Comparison of ENCODE assay signal across 8 cellular contexts in the genomic region with DNA sequence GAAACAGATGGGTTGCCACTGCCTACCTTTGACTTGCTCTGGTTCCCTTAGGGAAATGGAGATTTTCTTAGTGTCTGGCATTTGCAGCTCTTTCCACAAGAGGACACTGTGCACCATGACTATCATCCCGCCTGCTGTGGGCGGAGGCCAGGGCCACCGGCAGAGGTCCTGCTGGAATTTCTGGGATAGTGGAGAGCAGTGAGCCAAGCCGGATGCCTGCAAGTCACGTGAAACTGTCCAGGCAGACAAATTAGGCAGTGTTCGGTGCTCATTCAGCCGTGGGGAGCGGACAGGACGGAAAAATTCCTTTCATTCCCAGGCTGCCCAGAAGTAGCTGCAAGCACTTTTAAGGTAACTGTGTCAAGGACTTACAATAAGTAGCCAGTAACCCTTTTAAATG. TPM values are rescaled to one million over a fixed set of nuclear protein-coding genes. Genes with fewer than 3 reads are reported as not detected.
A peak's percentile ranks its signal among the peaks of the same experiment; 100 is the strongest.
DNase-seq lines count a peak whose midpoint lies in the region; ATAC-seq, FAIRE-seq and TF ChIP-seq lines count a peak whose summit lies in the region.

No MANE protein-coding gene starts in this region.

- H3K27ac Mint-ChIP-seq in CD4-positive, alpha-beta memory T cell, result no peak overlapping the region

- H3K36me3 Mint-ChIP-seq in CD4-positive, alpha-beta memory T cell, result no peaks in the 10 kb centered on the region

- no peaks in the 10 kb centered on the region for H3K4me1 ChIP-seq in Peyer's patch
- H3K4me1 ChIP-seq in esophagus muscularis mucosa, result peaks cover 0 to 21% (median 13%) of the 10 kb centered on the region in 4 donors
- no peaks in the 10 kb centered on the region for H3K4me1 ChIP-seq in CD4-positive, alpha-beta memory T cell (ENCODE audit: insufficient read depth, low read length)
- H3K4me1 ChIP-seq in HAP-1, result no peaks in the 10 kb centered on the region

- CTCF ChIA-PET in CD4-positive, alpha-beta memory T cell (lab: Charles Lee; ENCODE audit: partially characterized antibody), result no interaction called here

- POLR2A ChIA-PET in CD4-positive, alpha-beta memory T cell (lab: Charles Lee; ENCODE audit: partially characterized antibody), result no interaction called here

- TF ChIP-seq CTCF in Peyer's patch (IDR thresholded peaks at IDR 0.05) (peak in 5 of 6 experiments; percentile 18 to 67 (median 55)), esophagus muscularis mucosa (IDR thresholded peaks at IDR 0.05) (peak; percentile 87 to 92 (median 90))

- intact Hi-C loops in esophagus muscularis mucosa (cut with DNase I), result loop anchor here (2.0 to 5.0 kb wide), 3 partner anchors 79 to 330 kb away; a partner anchor contains a TSS
- intact Hi-C loops in CD4-positive, alpha-beta memory T cell (cut with micrococcal nuclease), result no loop called here

- whole genome bisulfite sequencing in esophagus muscularis mucosa, result 32% methylated on average over 3 of the region's 9 CpGs

- H3K4me3 ChIP-seq in Peyer's patch, result no peak overlapping the region
- H3K4me3 ChIP-seq in esophagus muscularis mucosa, result no peak overlapping the region
- H3K4me3 ChIP-seq in CD4-positive, alpha-beta memory T cell (ENCODE audit: low read length in 2 of 2), result no peak overlapping the region
- no peak overlapping the region for H3K4me3 ChIP-seq in HAP-1

- H3K36me3 ChIP-seq in Peyer's patch (no peaks in the 10 kb centered on the region), esophagus muscularis mucosa (no peaks in the 10 kb centered on the region), HAP-1 (replicated peaks) (no peaks in the 10 kb centered on the region)
- H3K36me3 ChIP-seq in CD4-positive, alpha-beta memory T cell (ENCODE audit: insufficient read depth, low read length), result no peaks in the 10 kb centered on the region

- H3K4me3 Mint-ChIP-seq in CD4-positive, alpha-beta memory T cell, result no peak overlapping the region

- H3K27ac ChIP-seq in Peyer's patch (no peak overlapping the region), esophagus muscularis mucosa (replicated peaks in 1 of 4) (peak overlapping the region; percentile 49 to 72 (median 58))
- H3K27ac ChIP-seq in CD4-positive, alpha-beta memory T cell (ENCODE audit: low read depth, low read length), result no peak overlapping the region

- in situ Hi-C loops in HAP-1 (cut with MboI; ENCODE audit: low sequenced_read_pairs), result no loop called here

- H3K9me3 Mint-ChIP-seq in CD4-positive, alpha-beta memory T cell, result peaks cover 0 to 15% (median 0%) of the 10 kb centered on the region in 8 donors

- ATAC-seq in GM21360 (IDR thresholded peaks at IDR 0.05; ENCODE audit: unreplicated experiment), result no peak

- H3K4me1 Mint-ChIP-seq in CD4-positive, alpha-beta memory T cell, result no peaks in the 10 kb centered on the region

- no peaks in the 10 kb centered on the region for H3K27me3 Mint-ChIP-seq in CD4-positive, alpha-beta memory T cell

- DNase-seq in A172 (ENCODE audit: low spot score), result peak; percentile 96
- peak; percentile 56 for DNase-seq in HTR-8/SVneo (ENCODE audit: insufficient read length, low spot score)
- DNase-seq in Peyer's patch, result peak in 2 of 3 donors; percentile 16 to 48
- DNase-seq in esophagus muscularis mucosa (ENCODE audit: extremely low spot score), result peak; percentile 94
- peak; percentile 84 for DNase-seq in mucosa of gallbladder (ENCODE audit: low spot score)
- DNase-seq in CD4-positive, alpha-beta memory T cell, result no peak
- no peak for DNase-seq in HAP-1 (ENCODE audit: low spot score in 2 of 2)

- peak; percentile 18 for TF ChIP-seq EP300 in esophagus muscularis mucosa (IDR thresholded peaks at IDR 0.05)

- FAIRE-seq in HTR-8/SVneo (lab: Jason Lieb, UNC), result no peak

- TF ChIP-seq POLR2A in Peyer's patch (IDR thresholded peaks at IDR 0.05), result no peak
- TF ChIP-seq POLR2A in esophagus muscularis mucosa (IDR thresholded peaks at IDR 0.05; ENCODE audit: low read depth), result no peak

- H3K27me3 ChIP-seq in Peyer's patch (no peaks in the 10 kb centered on the region), esophagus muscularis mucosa (no peaks in the 10 kb centered on the region), HAP-1 (ENCODE audit: low read depth) (no peaks in the 10 kb centered on the region)
- no peaks in the 10 kb centered on the region for H3K27me3 ChIP-seq in CD4-positive, alpha-beta memory T cell (ENCODE audit: insufficient read depth, low read length)

- H3K9me3 ChIP-seq in Peyer's patch (no peaks in the 10 kb centered on the region), esophagus muscularis mucosa (no peaks in the 10 kb centered on the region), HAP-1 (no peaks in the 10 kb centered on the region; the same call in 1 of the 2 replicates)
- H3K9me3 ChIP-seq in CD4-positive, alpha-beta memory T cell (ENCODE audit: control insufficient read depth in 1 of 2, low read length in 2 of 2), result no peaks in the 10 kb centered on the region

RNA-seq across cellular contexts. Expression of a gene that starts 43.4 kb away (rescaled TPM):
- 0.57 and 1.1 TPM in 2 replicates for total RNA-seq in A172 (2014; rRNA removed; shearing (Covaris generic))
- total RNA-seq in Peyer's patch, result not detected
- total RNA-seq in esophagus muscularis mucosa, result not detected
- 0.29 TPM for total RNA-seq in mucosa of gallbladder
- total RNA-seq in CD4-positive, alpha-beta memory T cell, result not detected
- polyA plus RNA-seq in CD4-positive, alpha-beta memory T cell, result not detected

Comparison
In these comparisons a context has a peak if more than half of its experiments do, and no peak if none do; other contexts are left out.
1. DNase-seq: peak in A172 (single experiment), HTR-8/SVneo (single experiment), Peyer's patch (2 of 3), esophagus muscularis mucosa (single experiment) and mucosa of gallbladder (single experiment); none in CD4-positive, alpha-beta memory T cell (0 of 5) and HAP-1 (0 of 2).
2. H3K27ac ChIP-seq: peak in esophagus muscularis mucosa (4 of 4); none in Peyer's patch (0 of 4) and CD4-positive, alpha-beta memory T cell (single experiment).